ENCODE assay signal across 1 cellular context in the genomic region with DNA sequence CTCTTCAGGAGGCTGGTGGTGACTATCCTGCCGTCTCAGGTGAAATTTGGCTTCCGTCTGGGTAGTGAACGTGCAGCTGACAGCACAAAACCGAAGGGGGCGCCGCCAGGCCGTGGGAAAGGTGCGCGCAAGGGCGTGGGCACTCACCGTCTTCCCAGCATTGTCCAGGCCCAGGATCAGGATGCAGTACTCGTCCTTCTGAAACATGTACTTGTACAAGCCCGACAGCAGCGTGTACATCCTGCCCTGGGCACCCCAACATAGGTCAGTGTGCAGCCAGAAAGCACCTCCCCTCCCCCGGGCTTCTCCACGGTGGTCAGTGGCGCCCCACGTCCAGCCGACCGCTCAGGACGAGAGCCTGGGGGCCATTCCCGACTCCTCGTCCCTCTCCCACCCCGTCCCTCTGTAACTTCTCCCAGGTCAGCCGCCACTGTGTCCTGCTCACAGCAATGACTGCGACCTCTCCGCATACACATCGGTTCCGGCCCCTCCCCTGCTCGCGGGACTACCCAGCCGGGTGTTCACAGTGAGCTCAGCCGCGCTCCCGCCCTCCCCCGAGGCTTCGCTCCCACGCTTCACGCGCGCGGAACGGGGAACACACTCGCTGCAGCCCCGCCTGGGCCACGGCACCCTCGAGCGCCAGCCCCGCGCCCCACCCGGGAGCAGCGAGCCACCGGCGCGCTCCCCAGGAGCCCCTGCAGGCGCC.
A peak's percentile ranks its signal among the peaks of the same experiment; 100 is the strongest.
TF ChIP-seq lines count a peak whose summit lies in the region.

No MANE protein-coding gene starts in this region.

TF ChIP-seq in endothelial cell of umbilical vein, 7 proteins besides CTCF, POLR2A, EP300 and RAD21:
- no peak for TF ChIP-seq FOS (IDR thresholded peaks at IDR 0.05; ENCODE audit: borderline replicate concordance, insufficient read depth, low read length)
- TF ChIP-seq MYC (IDR thresholded peaks at IDR 0.05; ENCODE audit: low read depth, low read length), result peak; percentile 14
